ENCODE assay signal across 20 cellular contexts in the genomic region with DNA sequence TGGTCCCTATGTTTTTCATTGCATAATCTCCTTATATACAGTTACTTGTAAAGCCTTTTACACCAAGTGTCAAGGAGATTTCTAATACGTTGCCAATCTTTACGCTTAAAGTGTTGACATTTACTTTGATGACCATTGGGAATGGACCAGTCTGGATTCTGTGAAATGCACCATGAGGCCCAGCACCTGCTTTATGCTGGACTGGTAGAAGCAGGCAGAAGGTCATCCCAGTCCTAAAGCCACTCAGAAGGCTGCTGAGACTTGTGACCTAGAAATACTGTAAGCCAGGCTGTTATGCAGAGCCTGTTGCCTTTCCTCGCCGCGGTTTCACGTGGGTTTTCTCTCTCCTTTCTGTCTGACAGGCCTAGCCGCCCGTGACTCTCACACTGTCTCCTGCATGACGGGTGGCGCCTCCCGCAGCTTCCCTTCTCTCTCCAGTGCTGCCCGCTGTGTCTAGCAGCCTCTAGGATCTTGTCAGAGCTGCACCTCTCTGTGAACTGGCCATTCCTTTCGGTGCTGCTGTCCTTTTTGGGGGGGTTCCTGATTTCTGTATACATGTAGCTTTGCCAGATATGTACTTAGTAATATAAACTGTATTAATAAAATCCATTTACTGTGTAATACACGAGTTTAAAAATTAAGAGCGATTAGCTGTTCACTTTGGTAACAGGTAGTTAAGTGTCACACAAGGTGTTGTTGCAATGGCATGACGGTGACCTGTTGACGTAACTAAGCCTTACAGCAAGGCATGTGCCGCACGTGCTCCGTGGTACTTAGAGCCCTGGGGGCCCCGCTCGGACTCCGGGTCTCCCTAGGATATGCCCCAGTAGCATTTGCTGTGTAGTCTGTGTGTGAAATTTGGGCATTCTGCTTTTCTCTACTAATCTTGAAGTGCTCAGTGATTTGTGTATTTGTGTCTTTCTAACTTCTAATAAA. TPM values are rescaled to one million over a fixed set of nuclear protein-coding genes. Genes with fewer than 3 reads are reported as not detected.
DNase-seq lines count a peak whose midpoint lies in the region; ATAC-seq, FAIRE-seq and TF ChIP-seq lines count a peak whose summit lies in the region.
"Had no signal": no experiment of that assay in that cellular context is flagged by ENCODE, and none has a peak within 500 bp of the region (broad histone marks: within the 10 kb centered on the region; RNA-seq: fewer than 3 reads in every experiment).

No MANE protein-coding gene starts in this region.

- no peak overlapping the region for H3K14ac ChIP-seq in neuronal stem cell (ENCODE audit: low read length)

- WGBS in mammary epithelial cell (ENCODE audit: low coverage, missing lambda C conversion rate) = 97% methylated on average over 6 of the region's 23 CpGs
- WGBS in neuronal stem cell (ENCODE audit: extremely low coverage in 2 of 2, insufficient read length in 2 of 2, insufficient replicate concordance in 1 of 2), 2 donors = no CpG with 5 or more reads among the region's 23 CpGs
- WGBS in tibial nerve, 2 donors = 87% methylated on average over 23 of the region's 23 CpGs

- H3K4me1 ChIP-seq in mammary epithelial cell (ENCODE audit: insufficient read depth, low read length) (peaks cover 15% of the 10 kb centered on the region), neuronal stem cell (ENCODE audit: control insufficient read depth in 2 of 2, insufficient read depth in 1 of 2, low read depth in 1 of 2, low read length in 2 of 2) (no peaks in the 10 kb centered on the region), tibial nerve (peaks cover 0 to 23% (median 2%) of the 10 kb centered on the region in 4 donors)

- TF ChIP-seq POLR2A in GM12892 (IDR thresholded peaks at IDR 0.05; ENCODE audit: low read depth, low read length) = no peak
- TF ChIP-seq POLR2A in tibial nerve (IDR thresholded peaks at IDR 0.05) = no peak

- H3K27ac ChIP-seq in mammary epithelial cell (ENCODE audit: insufficient read depth, low read depth, low read length) (no peak overlapping the region), neuronal stem cell (replicated peaks; ENCODE audit: low read length) (no peak overlapping the region), tibial nerve (no peak overlapping the region)
- H3K27ac ChIP-seq: C4-2B had no signal

- no peak overlapping the region for H2BK5ac ChIP-seq in neuronal stem cell (ENCODE audit: low read length)

- H3K27ac Mint-ChIP-seq in MCF 10A (ENCODE audit: low read depth, unreplicated experiment) = no peak overlapping the region
- H3K27ac Mint-ChIP-seq in stimulated activated naive B cell treated with anti-CD40 and anti-IgM and Interleukin-4, amounts not matched to agents 10 μg/mL and 1 μg/mL and 100 μg/mL, for 72 hours = peak overlapping the region; percentile 75

- ATAC-seq in stimulated activated naive B cell treated with anti-CD40 and anti-IgM and Interleukin-4, amounts not matched to agents 10 μg/mL and 1 μg/mL and 100 μg/mL, for 72 hours (replicated peaks) = no peak
- ATAC-seq in esophagus mucosa = no peak

- H2AFZ ChIP-seq in mammary epithelial cell (ENCODE audit: low read depth, low read length) (no peak overlapping the region), neuronal stem cell (ENCODE audit: low read length) (no peak overlapping the region)

- FAIRE-seq in GM12892 (lab: Jason Lieb, UNC) = no peak
- FAIRE-seq: A204.1, GM18507 had no signal

- POLR2A ChIA-PET in MCF 10A (lab: Yijun Ruan, JAX) = no interaction called here

- H4K91ac ChIP-seq in neuronal stem cell (ENCODE audit: low read depth, low read length, poor library complexity) = no peak overlapping the region

- intact Hi-C loops in mammary epithelial cell (cut with micrococcal nuclease) (no loop called here), MCF 10A (cut with micrococcal nuclease) (no loop called here)

- H3K4me1 Mint-ChIP-seq in MCF 10A (ENCODE audit: insufficient read depth, unreplicated experiment) = no peaks in the 10 kb centered on the region
- H3K4me1 Mint-ChIP-seq in stimulated activated naive B cell treated with anti-CD40 and anti-IgM and Interleukin-4, amounts not matched to agents 10 μg/mL and 1 μg/mL and 100 μg/mL, for 72 hours = peaks cover 12 to 24% of the 10 kb centered on the region in 2 donors

- H2BK12ac ChIP-seq in neuronal stem cell (ENCODE audit: low read length) = no peak overlapping the region

- H2BK120ac ChIP-seq in neuronal stem cell (ENCODE audit: low read depth, low read length) = no peak overlapping the region

- H3K9me3 Mint-ChIP-seq in MCF 10A (ENCODE audit: unreplicated experiment) = no peaks in the 10 kb centered on the region
- H3K9me3 Mint-ChIP-seq in stimulated activated naive B cell treated with anti-CD40 and anti-IgM and Interleukin-4, amounts not matched to agents 10 μg/mL and 1 μg/mL and 100 μg/mL, for 72 hours = no peaks in the 10 kb centered on the region

- H3K4ac ChIP-seq in neuronal stem cell (ENCODE audit: low read length) = no peak overlapping the region

- H3K9ac ChIP-seq in mammary epithelial cell (ENCODE audit: insufficient read depth, low read length) (no peak overlapping the region), neuronal stem cell (ENCODE audit: low read depth, low read length, poor library complexity) (peak overlapping the region; percentile 30)

- TF ChIP-seq EP300 in tibial nerve (IDR thresholded peaks at IDR 0.05) = no peak

- no peak overlapping the region for H3K18ac ChIP-seq in neuronal stem cell (ENCODE audit: low read length)

- H4K8ac ChIP-seq in neuronal stem cell (ENCODE audit: low read depth, low read length) = no peak overlapping the region

- no peak for TF ChIP-seq CTCF in mammary epithelial cell (conservative IDR thresholded peaks at IDR 0.05 in 1 of 2, IDR thresholded peaks at IDR 0.05 in 1 of 2; ENCODE audit: extremely low read depth in 1 of 2, insufficient read depth in 1 of 2, low read depth in 1 of 2, low read length in 2 of 2)
- TF ChIP-seq CTCF in MCF 10A (IDR thresholded peaks at IDR 0.05; ENCODE audit: unreplicated experiment) = no peak
- no peak for TF ChIP-seq CTCF in tibial nerve (IDR thresholded peaks at IDR 0.05)

- CTCF ChIA-PET in mammary epithelial cell (lab: Charles Lee; ENCODE audit: low non-redundant PET) = no interaction called here
- CTCF ChIA-PET in MCF 10A (lab: Yijun Ruan, JAX) = no interaction called here

- TSS peak; percentile 8 for BruUV-seq in mammary epithelial cell (replicated peaks; lab: Mats Ljungman, UMichigan)
- BruUV-seq in MCF 10A (replicated peaks; lab: Mats Ljungman, UMichigan) = no TSS peak

- peaks cover 87% of the 10 kb centered on the region for H3K36me3 Mint-ChIP-seq in MCF 10A (ENCODE audit: insufficient read depth, unreplicated experiment)
- peaks cover 26 to 47% of the 10 kb centered on the region in 2 donors for H3K36me3 Mint-ChIP-seq in stimulated activated naive B cell treated with anti-CD40 and anti-IgM and Interleukin-4, amounts not matched to agents 10 μg/mL and 1 μg/mL and 100 μg/mL, for 72 hours

- in situ Hi-C loops in mammary epithelial cell (cut with MboI; ENCODE audit: low sequenced_read_pairs in 2 of 2) = no loop called here

- no peaks in the 10 kb centered on the region for H3K9me3 ChIP-seq in mammary epithelial cell (replicated peaks; ENCODE audit: insufficient read depth, low read length)
- no peaks in the 10 kb centered on the region for H3K9me3 ChIP-seq in neuronal stem cell (replicated peaks in 1 of 2; ENCODE audit: control insufficient read depth in 2 of 2, insufficient read depth in 1 of 2, low read depth in 1 of 2, low read length in 2 of 2)
- no peaks in the 10 kb centered on the region for H3K9me3 ChIP-seq in tibial nerve

- H3K27me3 ChIP-seq in mammary epithelial cell (ENCODE audit: insufficient read depth, low read length) = no peaks in the 10 kb centered on the region
- H3K27me3 ChIP-seq in neuronal stem cell (ENCODE audit: control insufficient read depth in 3 of 3, insufficient read depth in 3 of 3, low read depth in 1 of 3, low read length in 3 of 3) = no peaks in the 10 kb centered on the region
- no peaks in the 10 kb centered on the region for H3K27me3 ChIP-seq in tibial nerve

- DNase-seq in mammary epithelial cell = no peak
- no peak for DNase-seq in MCF 10A (ENCODE audit: unreplicated experiment)
- DNase-seq in cerebellar cortex (ENCODE audit: low spot score) = peak; percentile 63
- no peak for DNase-seq in neuronal stem cell (ENCODE audit: low spot score)
- no peak for DNase-seq in stimulated activated naive B cell treated with anti-CD40 and anti-IgM and Interleukin-4, amounts not matched to agents 10 μg/mL and 1 μg/mL and 100 μg/mL, for 72 hours
- no peak for DNase-seq in GM12892 (ENCODE audit: insufficient read length)
- DNase-seq in tibial nerve (ENCODE audit: low spot score in 2 of 2) = no peak
- DNase-seq: DMS153, HCEC 1CT, KBM-7, NCI-H1417, NCI-H1930, NCI-H2171 treated with DMSO at 0.1 percent for 48 hours, NCI-H510A, NCI-H82, SIG-M5 had no signal

- H3K4me2 ChIP-seq in mammary epithelial cell (ENCODE audit: insufficient read depth, low read depth, low read length) (no peak overlapping the region), neuronal stem cell (ENCODE audit: insufficient read depth, low read length, poor library complexity, severe bottlenecking) (no peak overlapping the region)

- peaks cover 72% of the 10 kb centered on the region for H3K79me2 ChIP-seq in mammary epithelial cell (ENCODE audit: insufficient read depth, low read length)

- H3K79me1 ChIP-seq in neuronal stem cell (ENCODE audit: low read depth, low read length) = peaks cover 3% of the 10 kb centered on the region

- H2BK15ac ChIP-seq in neuronal stem cell (ENCODE audit: low read length) = no peak overlapping the region

- no peak overlapping the region for H3K23ac ChIP-seq in neuronal stem cell (ENCODE audit: low read depth, low read length, poor library complexity)

- H3K4me3 Mint-ChIP-seq in MCF 10A (ENCODE audit: unreplicated experiment) = no peak overlapping the region
- no peak overlapping the region for H3K4me3 Mint-ChIP-seq in stimulated activated naive B cell treated with anti-CD40 and anti-IgM and Interleukin-4, amounts not matched to agents 10 μg/mL and 1 μg/mL and 100 μg/mL, for 72 hours

- no peaks in the 10 kb centered on the region for H4K20me1 ChIP-seq in mammary epithelial cell (ENCODE audit: insufficient read depth, low read length)

- H3K4me3 ChIP-seq in mammary epithelial cell (replicated peaks in 1 of 3; ENCODE audit: insufficient read depth in 1 of 3, low read depth in 2 of 3, low read length in 3 of 3) = no peak overlapping the region
- H3K4me3 ChIP-seq in neuronal stem cell (ENCODE audit: low read length in 2 of 2) = no peak overlapping the region
- no peak overlapping the region for H3K4me3 ChIP-seq in tibial nerve

- no peaks in the 10 kb centered on the region for H3K27me3 Mint-ChIP-seq in MCF 10A (ENCODE audit: insufficient read depth, unreplicated experiment)
- no peaks in the 10 kb centered on the region for H3K27me3 Mint-ChIP-seq in stimulated activated naive B cell treated with anti-CD40 and anti-IgM and Interleukin-4, amounts not matched to agents 10 μg/mL and 1 μg/mL and 100 μg/mL, for 72 hours

- dilution Hi-C loops in mammary epithelial cell (cut with HindIII; ENCODE audit: low sequenced_read_pairs) = no loop called here

- no peak overlapping the region for H2AK5ac ChIP-seq in neuronal stem cell (ENCODE audit: low read depth, low read length)

- H3K36me3 ChIP-seq in mammary epithelial cell (ENCODE audit: insufficient read depth, low read length) (peaks cover 18% of the 10 kb centered on the region), neuronal stem cell (replicated peaks in 1 of 2; ENCODE audit: control insufficient read depth in 2 of 2, insufficient read depth in 2 of 2, low read length in 2 of 2) (peaks cover 40 to 98% of the 10 kb centered on the region in 2 donors), tibial nerve (peaks cover 0 to 85% (median 10%) of the 10 kb centered on the region in 3 donors)

RNA-seq across cellular contexts. Expression of a gene that starts 29.7 kb away (rescaled TPM):
- total RNA-seq in mammary epithelial cell (10 to 100 TPM in 1 of 2 donors, 1 to 10 TPM in 1; 5.2 to 35.4 TPM), MCF 10A (2022) (9.4 and 17.5 TPM in 2 replicates), tibial nerve (10 to 100 TPM in 1 of 4 donors, 1 to 10 TPM in 3; 4.0 to 10.7 (median 6.2) TPM), esophagus mucosa (11.3 TPM)
- polyA plus RNA-seq in mammary epithelial cell = 23.4 TPM
- 43.1 TPM for polyA minus RNA-seq in mammary epithelial cell
- 31.8 TPM for polyA plus RNA-seq in neuronal stem cell (2013, experiment 1 of 2)
- 33.0 TPM for polyA plus RNA-seq in neuronal stem cell (2013, experiment 2 of 2)
- 18.3 TPM for polyA plus RNA-seq in GM12892 (2012; ENCODE audit: missing spikeins)

RNA-seq across cellular contexts. Expression of a gene that starts 30.1 kb away (rescaled TPM):
- total RNA-seq in mammary epithelial cell (10 to 100 TPM; 64.2 to 65.7 TPM), MCF 10A (2022) (28.6 and 35.5 TPM in 2 replicates), tibial nerve (100 to 1,000 TPM; 151 to 308 (median 224) TPM), esophagus mucosa (58.8 TPM)
- 156 TPM for polyA plus RNA-seq in mammary epithelial cell
- polyA minus RNA-seq in mammary epithelial cell = 43.7 TPM
- 34.8 TPM for polyA plus RNA-seq in neuronal stem cell (2013, experiment 1 of 2)
- polyA plus RNA-seq in neuronal stem cell (2013, experiment 2 of 2) = 32.9 TPM
- 14.1 TPM for polyA plus RNA-seq in GM12892 (2012; ENCODE audit: missing spikeins)

RNA-seq across cellular contexts. Expression of a gene that starts 56.5 kb away (rescaled TPM):
- 100 to 1,000 TPM; 216 to 237 TPM for total RNA-seq in mammary epithelial cell
- 102 TPM for polyA plus RNA-seq in mammary epithelial cell
- polyA minus RNA-seq in mammary epithelial cell = 142 TPM
- 216 and 220 TPM in 2 replicates for total RNA-seq in MCF 10A (2022)
- 98.0 TPM for polyA plus RNA-seq in neuronal stem cell (2013, experiment 1 of 2)
- polyA plus RNA-seq in neuronal stem cell (2013, experiment 2 of 2) = 101 TPM
- 53.2 TPM for polyA plus RNA-seq in GM12892 (2012; ENCODE audit: missing spikeins)
- 100 to 1,000 TPM; 402 to 561 (median 495) TPM for total RNA-seq in tibial nerve
- total RNA-seq in esophagus mucosa = 80.3 TPM
